Comparison of ENCODE assay signal across 22 cellular contexts in genomic region chr11:67165595-67165994, GRCh38. TPM values are rescaled to one million over a fixed set of nuclear protein-coding genes. Genes with fewer than 3 reads are reported as not detected.
DNase-seq lines count a peak whose midpoint lies in the region; ATAC-seq and FAIRE-seq lines count a peak whose summit lies in the region.
"Had no signal": no experiment of that assay in that cellular context is flagged by ENCODE, and none has a peak within 500 bp of the region (broad histone marks: within the 10 kb centered on the region; RNA-seq: fewer than 3 reads in every experiment).

No MANE protein-coding gene starts in this region.

- H3K4me3 Mint-ChIP-seq in activated T-cell treated with anti-CD3 and anti-CD28 coated beads, Interleukin-2, amount 50 U/mL, for 24 hours = no peak overlapping the region
- H3K4me3 Mint-ChIP-seq in IgD-negative memory B cell = no peak overlapping the region
- H3K4me3 Mint-ChIP-seq in central memory CD8-positive, alpha-beta T cell = no peak overlapping the region
- H3K4me3 Mint-ChIP-seq in stimulated activated effector memory CD8-positive, alpha-beta T cell treated with anti-CD3 and anti-CD28 coated beads, Interleukin-12 subunit alpha, Interleukin-12 subunit beta, amount 100 ng/mL, for 72 hours = no peak overlapping the region

- peaks cover 23% of the 10 kb centered on the region for H3K36me3 Mint-ChIP-seq in activated T-cell treated with anti-CD3 and anti-CD28 coated beads, Interleukin-2, amount 50 U/mL, for 24 hours (ENCODE audit: low read depth)
- H3K36me3 Mint-ChIP-seq in IgD-negative memory B cell = peaks cover 1% of the 10 kb centered on the region
- peaks cover 17% of the 10 kb centered on the region for H3K36me3 Mint-ChIP-seq in central memory CD8-positive, alpha-beta T cell (ENCODE audit: insufficient read depth)
- H3K36me3 Mint-ChIP-seq in stimulated activated effector memory CD8-positive, alpha-beta T cell treated with anti-CD3 and anti-CD28 coated beads, Interleukin-12 subunit alpha, Interleukin-12 subunit beta, amount 100 ng/mL, for 72 hours = peaks cover 54% of the 10 kb centered on the region

- FAIRE-seq in HTR-8/SVneo (lab: Jason Lieb, UNC) = no peak
- FAIRE-seq: A204.1 had no signal

- H3K4me1 Mint-ChIP-seq in activated T-cell treated with anti-CD3 and anti-CD28 coated beads, Interleukin-2, amount 50 U/mL, for 24 hours (ENCODE audit: low read depth) = peaks cover 45% of the 10 kb centered on the region
- H3K4me1 Mint-ChIP-seq in IgD-negative memory B cell = peaks cover 22 to 32% (median 32%) of the 10 kb centered on the region in 3 donors
- H3K4me1 Mint-ChIP-seq in central memory CD8-positive, alpha-beta T cell = peaks cover 52% of the 10 kb centered on the region
- H3K4me1 Mint-ChIP-seq in stimulated activated effector memory CD8-positive, alpha-beta T cell treated with anti-CD3 and anti-CD28 coated beads, Interleukin-12 subunit alpha, Interleukin-12 subunit beta, amount 100 ng/mL, for 72 hours = peaks cover 56% of the 10 kb centered on the region

- peak overlapping the region; percentile 54 for H3K27ac Mint-ChIP-seq in activated T-cell treated with anti-CD3 and anti-CD28 coated beads, Interleukin-2, amount 50 U/mL, for 24 hours
- H3K27ac Mint-ChIP-seq in IgD-negative memory B cell = peak overlapping the region; percentile 40 to 47 (median 43)
- H3K27ac Mint-ChIP-seq in central memory CD8-positive, alpha-beta T cell (ENCODE audit: low read depth) = peak overlapping the region; percentile 78
- peak overlapping the region; percentile 61 for H3K27ac Mint-ChIP-seq in stimulated activated effector memory CD8-positive, alpha-beta T cell treated with anti-CD3 and anti-CD28 coated beads, Interleukin-12 subunit alpha, Interleukin-12 subunit beta, amount 100 ng/mL, for 72 hours

- ATAC-seq in central memory CD8-positive, alpha-beta T cell (replicated peaks; ENCODE audit: extremely low read depth, poor library complexity, severe bottlenecking) = no peak
- no peak for ATAC-seq in stimulated activated effector memory CD8-positive, alpha-beta T cell treated with anti-CD3 and anti-CD28 coated beads, Interleukin-12 subunit alpha, Interleukin-12 subunit beta, amount 100 ng/mL, for 72 hours
- ATAC-seq: activated CD4-positive, CD25-positive, alpha-beta regulatory T cell treated with anti-CD3 and anti-CD28 coated beads, Interleukin-2, amount 50 U/mL, for 24 hours; foreskin keratinocyte; left ventricle myocardium superior; Panc1; right cardiac atrium had no signal

- no peak for DNase-seq in activated T-cell treated with anti-CD3 and anti-CD28 coated beads, Interleukin-2, amount 50 U/mL, for 24 hours
- DNase-seq in activated T-cell treated with anti-CD3 and anti-CD28 coated beads for 4 hours (no peak), Kasumi-1 (lab: John Stamatoyannopoulos, UW) (no peak), HTR-8/SVneo (ENCODE audit: insufficient read length, low spot score) (no peak), NCI-H1105 treated with DMSO at 0.1 percent for 48 hours (lab: John Stamatoyannopoulos, UW) (no peak)
- no peak for DNase-seq in central memory CD8-positive, alpha-beta T cell (ENCODE audit: low spot score in 2 of 2)
- no peak for DNase-seq in stimulated activated effector memory CD8-positive, alpha-beta T cell treated with anti-CD3 and anti-CD28 coated beads, Interleukin-12 subunit alpha, Interleukin-12 subunit beta, amount 100 ng/mL, for 72 hours (ENCODE audit: low spot score in 2 of 2)
- DNase-seq: erythroblast; foreskin keratinocyte; GDM1; H7; left ventricle myocardium superior; MV-4-11; NCI-H187 treated with DMSO at 0.1 percent for 48 hours; NCI-H2227 treated with DMSO at 0.1 percent for 48 hours; right cardiac atrium; SJCRH30; stimulated activated CD4-positive, alpha-beta T cell treated with anti-CD3 and anti-CD28 coated beads, Interleukin-12 subunit alpha, Interleukin-12 subunit beta, amount 100 ng/mL, for 4 hours had no signal

- H3K27me3 Mint-ChIP-seq in activated T-cell treated with anti-CD3 and anti-CD28 coated beads, Interleukin-2, amount 50 U/mL, for 24 hours = no peaks in the 10 kb centered on the region
- no peaks in the 10 kb centered on the region for H3K27me3 Mint-ChIP-seq in IgD-negative memory B cell
- no peaks in the 10 kb centered on the region for H3K27me3 Mint-ChIP-seq in central memory CD8-positive, alpha-beta T cell

- H3K9me3 Mint-ChIP-seq in activated T-cell treated with anti-CD3 and anti-CD28 coated beads, Interleukin-2, amount 50 U/mL, for 24 hours = no peaks in the 10 kb centered on the region
- H3K9me3 Mint-ChIP-seq in IgD-negative memory B cell = no peaks in the 10 kb centered on the region
- no peaks in the 10 kb centered on the region for H3K9me3 Mint-ChIP-seq in central memory CD8-positive, alpha-beta T cell
- no peaks in the 10 kb centered on the region for H3K9me3 Mint-ChIP-seq in stimulated activated effector memory CD8-positive, alpha-beta T cell treated with anti-CD3 and anti-CD28 coated beads, Interleukin-12 subunit alpha, Interleukin-12 subunit beta, amount 100 ng/mL, for 72 hours

RNA-seq across cellular contexts. Expression of gene KDM2A, which starts 46.5 kb away (rescaled TPM):
- 25.1 TPM for polyA plus RNA-seq in IgD-negative memory B cell
